Comparison of ENCODE assay signal across 8 cellular contexts in genomic region chr19:34041922-34042521, GRCh38.
A peak's percentile ranks its signal among the peaks of the same experiment; 100 is the strongest.
DNase-seq lines count a peak whose midpoint lies in the region; ATAC-seq and TF ChIP-seq lines count a peak whose summit lies in the region.

No MANE protein-coding gene starts in this region.

- H3K27ac Mint-ChIP-seq in activated CD8-positive, alpha-beta T cell treated with anti-CD3 and anti-CD28 coated beads for 36 hours, result no peak overlapping the region

- DNase-seq in NCI-H2227 (lab: John Stamatoyannopoulos, UW; ENCODE audit: unreplicated experiment) (peak; percentile 85), midbrain (lab: John Stamatoyannopoulos, UW) (peak; percentile 78)
- DNase-seq in activated CD8-positive, alpha-beta T cell treated with anti-CD3 and anti-CD28 coated beads for 36 hours, result peak; percentile 88
- DNase-seq in effector CD4-positive, alpha-beta T cell, result peak; percentile 48
- DNase-seq in stimulated activated CD8-positive, alpha-beta memory T cell treated with anti-CD3 and anti-CD28 coated beads, Interleukin-4, amount 100 ng/mL, for 48 hours, result peak; percentile 91

- CTCF ChIA-PET in activated CD8-positive, alpha-beta T cell treated with anti-CD3 and anti-CD28 coated beads for 36 hours (lab: Charles Lee), result interaction anchor here (0.6 to 4.3 kb wide), 44 partner anchors 9 to 590 kb away, joined by 3 to 43 read pairs (median 4); no protein-coding TSS in a partner anchor

- peak; percentile 74 for ATAC-seq in activated CD8-positive, alpha-beta T cell treated with anti-CD3 and anti-CD28 coated beads for 36 hours
- no peak for ATAC-seq in HG02571 (IDR thresholded peaks at IDR 0.05; ENCODE audit: unreplicated experiment)
- no peak for ATAC-seq in GM18511 (IDR thresholded peaks at IDR 0.05; ENCODE audit: unreplicated experiment)

- H3K4me3 Mint-ChIP-seq in activated CD8-positive, alpha-beta T cell treated with anti-CD3 and anti-CD28 coated beads for 36 hours, result no peak overlapping the region

- TF ChIP-seq CTCF in GM12875 (IDR thresholded peaks at IDR 0.05; ENCODE audit: borderline replicate concordance, insufficient read depth, low read depth, low read length), result peak; percentile 94
- TF ChIP-seq CTCF in activated CD8-positive, alpha-beta T cell treated with anti-CD3 and anti-CD28 coated beads for 36 hours (IDR thresholded peaks at IDR 0.05), result peak; percentile 97

- peaks cover 19% of the 10 kb centered on the region for H3K27me3 Mint-ChIP-seq in activated CD8-positive, alpha-beta T cell treated with anti-CD3 and anti-CD28 coated beads for 36 hours

- peaks cover 3% of the 10 kb centered on the region for H3K9me3 Mint-ChIP-seq in activated CD8-positive, alpha-beta T cell treated with anti-CD3 and anti-CD28 coated beads for 36 hours

- intact Hi-C loops in activated CD8-positive, alpha-beta T cell treated with anti-CD3 and anti-CD28 coated beads for 36 hours (cut with micrococcal nuclease), result loop anchor here (2.0 kb wide), 1 partner anchor 103 kb away; no protein-coding TSS in a partner anchor

- H3K4me1 Mint-ChIP-seq in activated CD8-positive, alpha-beta T cell treated with anti-CD3 and anti-CD28 coated beads for 36 hours (ENCODE audit: low read depth), result no peaks in the 10 kb centered on the region

- no peak overlapping the region for H3K4me3 ChIP-seq in GM12875 (ENCODE audit: low read depth, low read length)

- no peaks in the 10 kb centered on the region for H3K36me3 Mint-ChIP-seq in activated CD8-positive, alpha-beta T cell treated with anti-CD3 and anti-CD28 coated beads for 36 hours (ENCODE audit: low read depth)

- POLR2A ChIA-PET in activated CD8-positive, alpha-beta T cell treated with anti-CD3 and anti-CD28 coated beads for 36 hours (lab: Charles Lee), result no interaction called here
